Comparison of ENCODE assay signal across 11 cellular contexts in genomic region chr10:11604742-11605650, GRCh38. TPM values are rescaled to one million over a fixed set of nuclear protein-coding genes. Genes with fewer than 3 reads are reported as not detected.
DNase-seq lines count a peak whose midpoint lies in the region; ATAC-seq and FAIRE-seq lines count a peak whose summit lies in the region.
"Had no signal": no experiment of that assay in that cellular context is flagged by ENCODE, and none has a peak within 500 bp of the region (broad histone marks: within the 10 kb centered on the region; RNA-seq: fewer than 3 reads in every experiment).

No MANE protein-coding gene starts in this region.

- peak overlapping the region; percentile 28 for H3K4me3 Mint-ChIP-seq in activated CD8-positive, alpha-beta memory T cell treated with anti-CD3 and anti-CD28 coated beads, Interleukin-2, amount 10 ng/mL, durations not matched to agents 7 days and 5 days
- peak overlapping the region; percentile 15 for H3K4me3 Mint-ChIP-seq in activated T-helper 1 cell treated with anti-CD3 and anti-CD28 coated beads, Interleukin-12 subunit alpha, Interleukin-12 subunit beta, Interleukin-2, Interleukin-4 antibody, amounts not matched to agents 30 ng/mL and 10 ng/mL and 1 ng/mL, durations not matched to agents 14 hours and 24 hours and 36 hours
- H3K4me3 Mint-ChIP-seq: nephron had no signal

- H3K79me1 ChIP-seq in neuronal stem cell (ENCODE audit: low read depth, low read length), result no peaks in the 10 kb centered on the region

- H2AK5ac ChIP-seq in neuronal stem cell (ENCODE audit: low read depth, low read length), result no peak overlapping the region

- H3K4me1 Mint-ChIP-seq in activated CD8-positive, alpha-beta memory T cell treated with anti-CD3 and anti-CD28 coated beads, Interleukin-2, amount 10 ng/mL, durations not matched to agents 7 days and 5 days, result peaks cover 28% of the 10 kb centered on the region
- peaks cover 30% of the 10 kb centered on the region for H3K4me1 Mint-ChIP-seq in activated T-helper 1 cell treated with anti-CD3 and anti-CD28 coated beads, Interleukin-12 subunit alpha, Interleukin-12 subunit beta, Interleukin-2, Interleukin-4 antibody, amounts not matched to agents 30 ng/mL and 10 ng/mL and 1 ng/mL, durations not matched to agents 14 hours and 24 hours and 36 hours (ENCODE audit: low read depth)

- H3K9me3 ChIP-seq in small intestine (ENCODE audit: control insufficient read depth, low read depth) (no peaks in the 10 kb centered on the region), neuronal stem cell (replicated peaks in 1 of 2; ENCODE audit: control insufficient read depth in 2 of 2, insufficient read depth in 1 of 2, low read depth in 1 of 2, low read length in 2 of 2) (peaks cover 0 to 15% of the 10 kb centered on the region in 2 donors)

- H2BK15ac ChIP-seq in neuronal stem cell (ENCODE audit: low read length), result no peak overlapping the region

- FAIRE-seq in small intestine (lab: Jason Lieb, UNC), result no peak
- FAIRE-seq: endothelial cell of umbilical vein had no signal

- no peak overlapping the region for H3K18ac ChIP-seq in neuronal stem cell (ENCODE audit: low read length)

- no peak overlapping the region for H3K27ac Mint-ChIP-seq in activated CD8-positive, alpha-beta memory T cell treated with anti-CD3 and anti-CD28 coated beads, Interleukin-2, amount 10 ng/mL, durations not matched to agents 7 days and 5 days
- no peak overlapping the region for H3K27ac Mint-ChIP-seq in activated T-helper 1 cell treated with anti-CD3 and anti-CD28 coated beads, Interleukin-12 subunit alpha, Interleukin-12 subunit beta, Interleukin-2, Interleukin-4 antibody, amounts not matched to agents 30 ng/mL and 10 ng/mL and 1 ng/mL, durations not matched to agents 14 hours and 24 hours and 36 hours
- H3K27ac Mint-ChIP-seq: nephron had no signal

- intact Hi-C loops in activated T-helper 1 cell treated with anti-CD3 and anti-CD28 coated beads, Interleukin-12 subunit alpha, Interleukin-12 subunit beta, Interleukin-2, Interleukin-4 antibody, amounts not matched to agents 30 ng/mL and 10 ng/mL and 1 ng/mL, durations not matched to agents 14 hours and 24 hours and 36 hours (cut with micrococcal nuclease), result no loop called here

- no peak overlapping the region for H3K9ac ChIP-seq in neuronal stem cell (ENCODE audit: low read depth, low read length, poor library complexity)

- H3K27me3 ChIP-seq in small intestine (ENCODE audit: control insufficient read depth in 2 of 2, insufficient read depth in 2 of 2, low read length in 2 of 2), result no peaks in the 10 kb centered on the region
- no peaks in the 10 kb centered on the region for H3K27me3 ChIP-seq in neuronal stem cell (ENCODE audit: control insufficient read depth in 3 of 3, insufficient read depth in 3 of 3, low read depth in 1 of 3, low read length in 3 of 3)

- H3K4ac ChIP-seq in neuronal stem cell (ENCODE audit: low read length), result no peak overlapping the region

- H2BK120ac ChIP-seq in neuronal stem cell (ENCODE audit: low read depth, low read length), result no peak overlapping the region

- no peaks in the 10 kb centered on the region for H3K9me3 Mint-ChIP-seq in activated CD8-positive, alpha-beta memory T cell treated with anti-CD3 and anti-CD28 coated beads, Interleukin-2, amount 10 ng/mL, durations not matched to agents 7 days and 5 days (ENCODE audit: low read depth)
- no peaks in the 10 kb centered on the region for H3K9me3 Mint-ChIP-seq in activated T-helper 1 cell treated with anti-CD3 and anti-CD28 coated beads, Interleukin-12 subunit alpha, Interleukin-12 subunit beta, Interleukin-2, Interleukin-4 antibody, amounts not matched to agents 30 ng/mL and 10 ng/mL and 1 ng/mL, durations not matched to agents 14 hours and 24 hours and 36 hours
- H3K9me3 Mint-ChIP-seq: nephron had no signal

- H2BK5ac ChIP-seq in neuronal stem cell (ENCODE audit: low read length), result no peak overlapping the region

- no peak overlapping the region for H3K4me2 ChIP-seq in neuronal stem cell (ENCODE audit: insufficient read depth, low read length, poor library complexity, severe bottlenecking)

- H4K8ac ChIP-seq in neuronal stem cell (ENCODE audit: low read depth, low read length), result no peak overlapping the region

- 19 to 38% (median 24%) methylated on average over 2 of the region's 2 CpGs for WGBS in small intestine, 3 donors
- no CpG with 5 or more reads among the region's 2 CpGs for WGBS in neuronal stem cell (ENCODE audit: extremely low coverage in 2 of 2, insufficient read length in 2 of 2, insufficient replicate concordance in 1 of 2), 2 donors

- H3K36me3 ChIP-seq in small intestine (ENCODE audit: control insufficient read depth in 2 of 2, insufficient read depth in 2 of 2, low read length in 2 of 2) (no peaks in the 10 kb centered on the region), neuronal stem cell (replicated peaks in 1 of 2; ENCODE audit: control insufficient read depth in 2 of 2, insufficient read depth in 2 of 2, low read length in 2 of 2) (peaks cover 3 to 10% of the 10 kb centered on the region in 2 donors)

- peak; percentile 60 for ATAC-seq in activated CD8-positive, alpha-beta memory T cell treated with anti-CD3 and anti-CD28 coated beads, Interleukin-2, amount 10 ng/mL, durations not matched to agents 7 days and 5 days
- peak; percentile 38 for ATAC-seq in HG03342 (IDR thresholded peaks at IDR 0.05; ENCODE audit: unreplicated experiment)

- CTCF ChIA-PET in activated CD8-positive, alpha-beta memory T cell treated with anti-CD3 and anti-CD28 coated beads, Interleukin-2, amount 10 ng/mL, durations not matched to agents 7 days and 5 days (lab: Charles Lee), result no interaction called here

- H3K14ac ChIP-seq in neuronal stem cell (ENCODE audit: low read length), result no peak overlapping the region

- H3K4me3 ChIP-seq in small intestine (ENCODE audit: low read depth in 1 of 2, low read length in 2 of 2), result peak overlapping the region in 1 of 2 donors; percentile 5
- H3K4me3 ChIP-seq in neuronal stem cell (ENCODE audit: low read length in 2 of 2), result no peak overlapping the region

- peaks cover 4% of the 10 kb centered on the region for H3K36me3 Mint-ChIP-seq in activated CD8-positive, alpha-beta memory T cell treated with anti-CD3 and anti-CD28 coated beads, Interleukin-2, amount 10 ng/mL, durations not matched to agents 7 days and 5 days
- no peaks in the 10 kb centered on the region for H3K36me3 Mint-ChIP-seq in activated T-helper 1 cell treated with anti-CD3 and anti-CD28 coated beads, Interleukin-12 subunit alpha, Interleukin-12 subunit beta, Interleukin-2, Interleukin-4 antibody, amounts not matched to agents 30 ng/mL and 10 ng/mL and 1 ng/mL, durations not matched to agents 14 hours and 24 hours and 36 hours (ENCODE audit: low read depth)

- H3K27ac ChIP-seq in small intestine (ENCODE audit: low read depth in 1 of 2, low read length in 1 of 2) (peak overlapping the region; percentile 44 to 71), neuronal stem cell (replicated peaks; ENCODE audit: low read length) (no peak overlapping the region)

- no peak overlapping the region for H4K91ac ChIP-seq in neuronal stem cell (ENCODE audit: low read depth, low read length, poor library complexity)

- no peak overlapping the region for H2BK12ac ChIP-seq in neuronal stem cell (ENCODE audit: low read length)

- H3K4me1 ChIP-seq in small intestine (ENCODE audit: control insufficient read depth in 2 of 2, insufficient read depth in 1 of 2, low read depth in 1 of 2, low read length in 1 of 2), result peaks cover 6 to 12% of the 10 kb centered on the region in 2 donors
- peaks cover 7 to 10% of the 10 kb centered on the region in 2 donors for H3K4me1 ChIP-seq in neuronal stem cell (ENCODE audit: control insufficient read depth in 2 of 2, insufficient read depth in 1 of 2, low read depth in 1 of 2, low read length in 2 of 2)

- DNase-seq in activated CD8-positive, alpha-beta memory T cell treated with anti-CD3 and anti-CD28 coated beads, Interleukin-2, amount 10 ng/mL, durations not matched to agents 7 days and 5 days, result no peak
- DNase-seq in activated CD8-positive, alpha-beta memory T cell treated with anti-CD3 and anti-CD28 coated beads, Interleukin-2, amount 50 U/mL, for 4 hours, result no peak
- DNase-seq in activated T-helper 1 cell treated with anti-CD3 and anti-CD28 coated beads, Interleukin-12 subunit alpha, Interleukin-12 subunit beta, Interleukin-2, Interleukin-4 antibody, amounts not matched to agents 30 ng/mL and 10 ng/mL and 1 ng/mL, durations not matched to agents 14 hours and 24 hours and 36 hours (ENCODE audit: low spot score), result no peak
- DNase-seq in small intestine, result peak; percentile 62
- DNase-seq in AG08396 (ENCODE audit: low spot score), result no peak
- no peak for DNase-seq in neuronal stem cell (ENCODE audit: low spot score)
- DNase-seq in NCI-H2227 (lab: John Stamatoyannopoulos, UW; ENCODE audit: unreplicated experiment), result no peak
- DNase-seq: aorta had no signal

- peaks cover 22% of the 10 kb centered on the region for H3K27me3 Mint-ChIP-seq in activated CD8-positive, alpha-beta memory T cell treated with anti-CD3 and anti-CD28 coated beads, Interleukin-2, amount 10 ng/mL, durations not matched to agents 7 days and 5 days
- H3K27me3 Mint-ChIP-seq in activated T-helper 1 cell treated with anti-CD3 and anti-CD28 coated beads, Interleukin-12 subunit alpha, Interleukin-12 subunit beta, Interleukin-2, Interleukin-4 antibody, amounts not matched to agents 30 ng/mL and 10 ng/mL and 1 ng/mL, durations not matched to agents 14 hours and 24 hours and 36 hours (ENCODE audit: insufficient read depth), result peaks cover 26% of the 10 kb centered on the region

- H3K23ac ChIP-seq in neuronal stem cell (ENCODE audit: low read depth, low read length, poor library complexity), result no peak overlapping the region

- no peak overlapping the region for H2AFZ ChIP-seq in neuronal stem cell (ENCODE audit: low read length)

RNA-seq across cellular contexts. Expression of gene USP6NL, which starts 6.5 kb away (rescaled TPM):
- total RNA-seq in activated CD8-positive, alpha-beta memory T cell treated with anti-CD3 and anti-CD28 coated beads, Interleukin-2, amount 10 ng/mL, durations not matched to agents 7 days and 5 days, result 1 to 10 TPM in 1 of 2 experiments, under 1 TPM in 1; 0.49 to 1.1 TPM
- 0.64 and 0.78 TPM in 2 replicates for total RNA-seq in activated T-helper 1 cell treated with anti-CD3 and anti-CD28 coated beads, Interleukin-12 subunit alpha, Interleukin-12 subunit beta, Interleukin-2, Interleukin-4 antibody, amounts not matched to agents 30 ng/mL and 10 ng/mL and 1 ng/mL, durations not matched to agents 14 hours and 24 hours and 36 hours
- 1 to 10 TPM; 4.1 to 7.7 (median 5.4) TPM for polyA plus RNA-seq in small intestine
- 27.6 TPM for polyA plus RNA-seq in neuronal stem cell (2013, experiment 1 of 2)
- 27.7 TPM for polyA plus RNA-seq in neuronal stem cell (2013, experiment 2 of 2)
